In genomic region chr12:64694130-64695078, GRCh38 we compare ENCODE assay signal across 13 cellular contexts.
DNase-seq lines count a peak whose midpoint lies in the region; ATAC-seq and TF ChIP-seq lines count a peak whose summit lies in the region.
"Had no signal": no experiment of that assay in that cellular context is flagged by ENCODE, and none has a peak within 500 bp of the region (broad histone marks: within the 10 kb centered on the region; RNA-seq: fewer than 3 reads in every experiment).

No MANE protein-coding gene starts in this region.

- H3K4me1 Mint-ChIP-seq in CD4-positive, alpha-beta T cell (ENCODE audit: low read depth): peaks cover 70% of the 10 kb centered on the region
- H3K4me1 Mint-ChIP-seq in H9: peaks cover 34 to 53% of the 10 kb centered on the region in 2 experiments
- peaks cover 59% of the 10 kb centered on the region for H3K4me1 Mint-ChIP-seq in activated naive CD8-positive, alpha-beta T cell treated with anti-CD3 and anti-CD28 coated beads, Interleukin-2, amount 50 U/mL, for 24 hours
- peaks cover 31 to 36% of the 10 kb centered on the region in 2 donors for H3K4me1 Mint-ChIP-seq in natural killer cell treated with Interleukin-12 subunit alpha and Interleukin-12 subunit beta and Interleukin-15 and Interleukin-18, amount 100 ng/mL, for 72 hours (ENCODE audit: low read depth in 2 of 2)

- H2AK5ac ChIP-seq in H9 (ENCODE audit: insufficient read length, low read length): no peak overlapping the region

- no peak overlapping the region for H4K5ac ChIP-seq in H9 (ENCODE audit: insufficient read length, low read depth, low read length)

- POLR2A ChIA-PET in CD4-positive, alpha-beta T cell (lab: Charles Lee): interaction anchor here (1.4 to 26.2 kb wide), 3 partner anchors 25 to 85 kb away, joined by 7 to 808 read pairs (median 14); partner anchors contain the start of gene RASSF3
- POLR2A ChIA-PET in SK-N-SH (lab: Yijun Ruan, JAX): no interaction called here

- H2BK12ac ChIP-seq in H9 (ENCODE audit: insufficient read length, low read depth, low read length): no peak overlapping the region

- intact Hi-C loops in CD4-positive, alpha-beta T cell (cut with DNase I, micrococcal nuclease): loop anchor here (2.0 to 10.0 kb wide), 6 partner anchors 16 to 290 kb away; partner anchors contain the start of genes RASSF3 (in 1 of the 2) and XPOT (in 1 of the 2)

- H3K4me1 ChIP-seq in H9 (ENCODE audit: insufficient read depth, low read length): no peaks in the 10 kb centered on the region; the same call in 1 of the 2 replicates
- H3K4me1 ChIP-seq in SK-N-SH (ENCODE audit: control insufficient read depth in 1 of 2, insufficient read depth in 2 of 2, low read depth in 1 of 2, low read length in 1 of 2): peaks cover 3 to 7% of the 10 kb centered on the region in 2 experiments; a peak in 1 of 4 replicates

- DNase-seq in CD4-positive, alpha-beta T cell: no peak
- DNase-seq in H9 (no peak), NCI-H446 treated with DMSO at 0.1 percent for 48 hours (lab: John Stamatoyannopoulos, UW) (no peak), T1000 (lab: John Stamatoyannopoulos, UW) (no peak), SK-N-SH (no peak)
- no peak for DNase-seq in activated naive CD8-positive, alpha-beta T cell treated with anti-CD3 and anti-CD28 coated beads, Interleukin-2, amount 50 U/mL, for 24 hours
- DNase-seq in natural killer cell treated with Interleukin-12 subunit alpha and Interleukin-12 subunit beta and Interleukin-15 and Interleukin-18, amount 100 ng/mL, for 72 hours (ENCODE audit: low spot score): no peak
- DNase-seq: effector memory CD4-positive, alpha-beta T cell; kidney; NCI-H2029 treated with DMSO at 0.1 percent for 48 hours had no signal

- H2AFZ ChIP-seq in H9 (ENCODE audit: low read length) (no peak overlapping the region), SK-N-SH (ENCODE audit: low read depth) (no peak overlapping the region)

- peaks cover 11% of the 10 kb centered on the region for H3F3A ChIP-seq in SK-N-SH (replicated peaks; ENCODE audit: insufficient read depth)

- H3K36me3 Mint-ChIP-seq in CD4-positive, alpha-beta T cell (ENCODE audit: low read depth): peaks cover 75% of the 10 kb centered on the region
- peaks cover 0 to 18% (median 16%) of the 10 kb centered on the region in 3 experiments; a peak in 6 of 7 replicates for H3K36me3 Mint-ChIP-seq in H9 (ENCODE audit: insufficient read depth in 1 of 3, low read depth in 3 of 3)
- H3K36me3 Mint-ChIP-seq in activated naive CD8-positive, alpha-beta T cell treated with anti-CD3 and anti-CD28 coated beads, Interleukin-2, amount 50 U/mL, for 24 hours (ENCODE audit: low read depth): peaks cover 27% of the 10 kb centered on the region
- H3K36me3 Mint-ChIP-seq in natural killer cell treated with Interleukin-12 subunit alpha and Interleukin-12 subunit beta and Interleukin-15 and Interleukin-18, amount 100 ng/mL, for 72 hours: peaks cover 21% of the 10 kb centered on the region

- H3K23me2 ChIP-seq in H9 (ENCODE audit: insufficient read length, low read depth, low read length, poor library complexity, severe bottlenecking): no peaks in the 10 kb centered on the region

- H3K9me3 Mint-ChIP-seq in CD4-positive, alpha-beta T cell: no peaks in the 10 kb centered on the region
- no peaks in the 10 kb centered on the region for H3K9me3 Mint-ChIP-seq in H9
- H3K9me3 Mint-ChIP-seq in activated naive CD8-positive, alpha-beta T cell treated with anti-CD3 and anti-CD28 coated beads, Interleukin-2, amount 50 U/mL, for 24 hours: no peaks in the 10 kb centered on the region
- no peaks in the 10 kb centered on the region for H3K9me3 Mint-ChIP-seq in natural killer cell treated with Interleukin-12 subunit alpha and Interleukin-12 subunit beta and Interleukin-15 and Interleukin-18, amount 100 ng/mL, for 72 hours

- no peaks in the 10 kb centered on the region for H3K79me1 ChIP-seq in H9 (ENCODE audit: insufficient read depth, low read depth, low read length, poor library complexity, severe bottlenecking)

- TF ChIP-seq RAD21 in SK-N-SH (IDR thresholded peaks at IDR 0.05; ENCODE audit: low read length): no peak

- H3K4me2 ChIP-seq in H9 (ENCODE audit: insufficient read depth, insufficient read length, low read length): no peak overlapping the region
- H3K4me2 ChIP-seq in SK-N-SH: no peak overlapping the region
- H3K4me2 ChIP-seq: KMS-11 had no signal

- no peak overlapping the region for H3K4ac ChIP-seq in H9 (ENCODE audit: low read depth, low read length)

- H4K20me1 ChIP-seq in H9 (ENCODE audit: control insufficient read depth, insufficient read depth, insufficient read length) (no peaks in the 10 kb centered on the region), SK-N-SH (ENCODE audit: insufficient read depth) (no peaks in the 10 kb centered on the region)

- H3K9me3 ChIP-seq in CD4-positive, alpha-beta T cell (ENCODE audit: control insufficient read depth, low read length): no peaks in the 10 kb centered on the region
- H3K9me3 ChIP-seq in H9 (ENCODE audit: control insufficient read depth, low read depth, low read length): no peaks in the 10 kb centered on the region
- H3K9me3 ChIP-seq in SK-N-SH: no peaks in the 10 kb centered on the region
- H3K9me3 ChIP-seq: tibial nerve had no signal

- no peak overlapping the region for H4K8ac ChIP-seq in H9 (replicated peaks; ENCODE audit: insufficient read length, low read depth, low read length)

- H3K36me3 ChIP-seq in SK-N-SH (replicated peaks in 1 of 2; ENCODE audit: control insufficient read depth in 1 of 2, insufficient read depth in 2 of 2, low read length in 1 of 2): peaks cover 7 to 31% of the 10 kb centered on the region in 2 experiments
- H3K36me3 ChIP-seq: tibial nerve had no signal

- no peak for ATAC-seq in CD4-positive, alpha-beta T cell (ENCODE audit: poor library complexity)
- ATAC-seq in activated naive CD8-positive, alpha-beta T cell treated with anti-CD3 and anti-CD28 coated beads, Interleukin-2, amount 50 U/mL, for 24 hours: no peak
- no peak for ATAC-seq in natural killer cell treated with Interleukin-12 subunit alpha and Interleukin-12 subunit beta and Interleukin-15 and Interleukin-18, amount 100 ng/mL, for 72 hours
- ATAC-seq in HG03457 (IDR thresholded peaks at IDR 0.05; ENCODE audit: unreplicated experiment): no peak

- H3K27ac Mint-ChIP-seq in CD4-positive, alpha-beta T cell: peak overlapping the region; percentile 85
- peak overlapping the region in 2 of 3 experiments; percentile 10 to 90; a peak in 4 of 7 replicates for H3K27ac Mint-ChIP-seq in H9
- peak overlapping the region; percentile 2 for H3K27ac Mint-ChIP-seq in activated naive CD8-positive, alpha-beta T cell treated with anti-CD3 and anti-CD28 coated beads, Interleukin-2, amount 50 U/mL, for 24 hours
- peak overlapping the region; percentile 32 to 66 for H3K27ac Mint-ChIP-seq in natural killer cell treated with Interleukin-12 subunit alpha and Interleukin-12 subunit beta and Interleukin-15 and Interleukin-18, amount 100 ng/mL, for 72 hours

- no peak overlapping the region for H3K56ac ChIP-seq in H9 (ENCODE audit: insufficient read length, low read depth, low read length)

- no peaks in the 10 kb centered on the region for H3K27me3 Mint-ChIP-seq in CD4-positive, alpha-beta T cell
- H3K27me3 Mint-ChIP-seq in H9 (ENCODE audit: low read depth): no peaks in the 10 kb centered on the region; the same call in 1 of the 2 replicates
- no peaks in the 10 kb centered on the region for H3K27me3 Mint-ChIP-seq in activated naive CD8-positive, alpha-beta T cell treated with anti-CD3 and anti-CD28 coated beads, Interleukin-2, amount 50 U/mL, for 24 hours
- H3K27me3 Mint-ChIP-seq in natural killer cell treated with Interleukin-12 subunit alpha and Interleukin-12 subunit beta and Interleukin-15 and Interleukin-18, amount 100 ng/mL, for 72 hours: no peaks in the 10 kb centered on the region

- H3T11ph ChIP-seq in H9 (ENCODE audit: low read length): no peak overlapping the region

- TF ChIP-seq EP300 in SK-N-SH (IDR thresholded peaks at IDR 0.05; ENCODE audit: borderline replicate concordance in 1 of 2, low read depth in 1 of 2, low read length in 1 of 2): no peak

- H2BK20ac ChIP-seq in H9 (ENCODE audit: low read depth, low read length, poor library complexity, severe bottlenecking): no peak overlapping the region

- H2BK5ac ChIP-seq in H9 (ENCODE audit: insufficient read length, low read length): no peak overlapping the region

- no peaks in the 10 kb centered on the region for H3K79me2 ChIP-seq in H9 (ENCODE audit: insufficient read depth, low read length)
- H3K79me2 ChIP-seq in SK-N-SH (ENCODE audit: insufficient read depth): no peaks in the 10 kb centered on the region

- no peak overlapping the region for H3K23ac ChIP-seq in H9 (ENCODE audit: insufficient read length, low read depth, low read length)

- no peak overlapping the region for H2BK120ac ChIP-seq in H9 (ENCODE audit: low read depth, low read length, poor library complexity, severe bottlenecking)

- H3K27me3 ChIP-seq in CD4-positive, alpha-beta T cell (ENCODE audit: control insufficient read depth, insufficient read depth, low read length): no peaks in the 10 kb centered on the region
- no peaks in the 10 kb centered on the region for H3K27me3 ChIP-seq in H9 (ENCODE audit: insufficient read depth, low read length)
- no peaks in the 10 kb centered on the region for H3K27me3 ChIP-seq in SK-N-SH (ENCODE audit: insufficient read depth)
- H3K27me3 ChIP-seq: tibial nerve had no signal

- no peak overlapping the region for H4K91ac ChIP-seq in H9 (ENCODE audit: insufficient read length, low read depth, low read length)

- H3K18ac ChIP-seq in H9 (ENCODE audit: insufficient read length, low read depth, low read length): no peak overlapping the region

- H3K9ac ChIP-seq in H9 (ENCODE audit: extremely low read depth, insufficient read length, low read length): no peak overlapping the region
- H3K9ac ChIP-seq in SK-N-SH: no peak overlapping the region
- H3K9ac ChIP-seq: KMS-11 had no signal

- H2BK15ac ChIP-seq in H9 (ENCODE audit: low read depth, low read length): no peak overlapping the region

- no peak overlapping the region for H3K4me3 ChIP-seq in SK-N-SH (ENCODE audit: low read depth in 2 of 2, low read length in 1 of 2)
- H3K4me3 ChIP-seq: tibial nerve had no signal

- CTCF ChIA-PET in CD4-positive, alpha-beta T cell (lab: Charles Lee): interaction anchor here (0.8 to 5.3 kb wide), 3 partner anchors 21 to 144 kb away, joined by 3 to 104 read pairs (median 50); partner anchors contain the start of gene RASSF3
- CTCF ChIA-PET in SK-N-SH (lab: Yijun Ruan, JAX): interaction anchor here (1.1 to 5.4 kb wide), 5 partner anchors 11 to 146 kb away, joined by 3 to 182 read pairs (median 5); no protein-coding TSS in a partner anchor

- no peaks in the 10 kb centered on the region for H3K9me2 ChIP-seq in SK-N-SH

- no CpG with 5 or more reads among the region's 18 CpGs for WGBS in H9 (ENCODE audit: extremely low coverage, insufficient read length, low lambda C conversion rate)
- WGBS in SK-N-SH (ENCODE audit: low lambda C conversion rate): 91% methylated on average over 17 of the region's 18 CpGs

- no peak for TF ChIP-seq CTCF in CD4-positive, alpha-beta T cell (IDR thresholded peaks at IDR 0.05)
- TF ChIP-seq CTCF in H9 (conservative IDR thresholded peaks at IDR 0.05) (no peak), SK-N-SH (IDR thresholded peaks at IDR 0.05) (no peak)

- no peak overlapping the region; the same call in 1 of the 2 replicates for H3K14ac ChIP-seq in H9 (ENCODE audit: insufficient read depth, low read length)

- H3K4me3 Mint-ChIP-seq in CD4-positive, alpha-beta T cell: peak overlapping the region; percentile 8
- H3K4me3 Mint-ChIP-seq in H9: no peak overlapping the region
- no peak overlapping the region for H3K4me3 Mint-ChIP-seq in activated naive CD8-positive, alpha-beta T cell treated with anti-CD3 and anti-CD28 coated beads, Interleukin-2, amount 50 U/mL, for 24 hours
- H3K4me3 Mint-ChIP-seq in natural killer cell treated with Interleukin-12 subunit alpha and Interleukin-12 subunit beta and Interleukin-15 and Interleukin-18, amount 100 ng/mL, for 72 hours: no peak overlapping the region

- H3K27ac ChIP-seq in CD4-positive, alpha-beta T cell (ENCODE audit: low read depth, low read length): peak overlapping the region; percentile 14
- H3K27ac ChIP-seq in H9 (ENCODE audit: insufficient read length, low read depth, low read length): no peak overlapping the region
- no peak overlapping the region for H3K27ac ChIP-seq in SK-N-SH (ENCODE audit: low read depth in 2 of 2, low read length in 1 of 2)
- H3K27ac ChIP-seq: KMS-11 had no signal

Comparison
In these comparisons a context has a peak if more than half of its experiments do, and no peak if none do; other contexts are left out.
1. H3K27ac Mint-ChIP-seq: peak in every context shown above with its lines; median percentile 85 in CD4-positive, alpha-beta T cell; 50 in H9; 49 in natural killer cell treated with Interleukin-12 subunit alpha and Interleukin-12 subunit beta and Interleukin-15 and Interleukin-18, amount 100 ng/mL, for 72 hours; 2 in activated naive CD8-positive, alpha-beta T cell treated with anti-CD3 and anti-CD28 coated beads, Interleukin-2, amount 50 U/mL, for 24 hours.